Comparison of ENCODE assay signal across 1 cellular context in the genomic region with DNA sequence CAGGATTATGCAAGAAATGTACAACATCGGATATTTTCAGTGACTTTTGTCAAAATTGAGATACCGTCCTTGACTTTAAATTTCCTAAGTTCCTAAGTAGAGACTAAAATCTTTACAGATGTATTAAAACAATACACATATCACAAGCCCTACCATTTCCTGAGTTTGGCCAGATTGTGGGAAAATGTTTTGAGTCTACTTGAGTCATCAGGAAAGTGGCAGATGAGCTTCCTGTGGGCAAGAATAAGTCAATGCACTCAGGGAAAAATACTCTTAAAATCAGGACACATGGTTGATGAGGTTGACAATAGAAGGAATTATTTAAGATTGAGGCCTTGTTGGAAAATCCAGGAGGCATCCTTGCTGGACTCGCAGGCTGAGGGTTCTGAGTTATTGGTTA.
TF ChIP-seq lines count a peak whose summit lies in the region.

No MANE protein-coding gene starts in this region.

TF ChIP-seq in WTC11, 78 proteins besides CTCF, POLR2A, EP300 and RAD21 (continued from another document):
- TF ChIP-seq, protein P1, sequence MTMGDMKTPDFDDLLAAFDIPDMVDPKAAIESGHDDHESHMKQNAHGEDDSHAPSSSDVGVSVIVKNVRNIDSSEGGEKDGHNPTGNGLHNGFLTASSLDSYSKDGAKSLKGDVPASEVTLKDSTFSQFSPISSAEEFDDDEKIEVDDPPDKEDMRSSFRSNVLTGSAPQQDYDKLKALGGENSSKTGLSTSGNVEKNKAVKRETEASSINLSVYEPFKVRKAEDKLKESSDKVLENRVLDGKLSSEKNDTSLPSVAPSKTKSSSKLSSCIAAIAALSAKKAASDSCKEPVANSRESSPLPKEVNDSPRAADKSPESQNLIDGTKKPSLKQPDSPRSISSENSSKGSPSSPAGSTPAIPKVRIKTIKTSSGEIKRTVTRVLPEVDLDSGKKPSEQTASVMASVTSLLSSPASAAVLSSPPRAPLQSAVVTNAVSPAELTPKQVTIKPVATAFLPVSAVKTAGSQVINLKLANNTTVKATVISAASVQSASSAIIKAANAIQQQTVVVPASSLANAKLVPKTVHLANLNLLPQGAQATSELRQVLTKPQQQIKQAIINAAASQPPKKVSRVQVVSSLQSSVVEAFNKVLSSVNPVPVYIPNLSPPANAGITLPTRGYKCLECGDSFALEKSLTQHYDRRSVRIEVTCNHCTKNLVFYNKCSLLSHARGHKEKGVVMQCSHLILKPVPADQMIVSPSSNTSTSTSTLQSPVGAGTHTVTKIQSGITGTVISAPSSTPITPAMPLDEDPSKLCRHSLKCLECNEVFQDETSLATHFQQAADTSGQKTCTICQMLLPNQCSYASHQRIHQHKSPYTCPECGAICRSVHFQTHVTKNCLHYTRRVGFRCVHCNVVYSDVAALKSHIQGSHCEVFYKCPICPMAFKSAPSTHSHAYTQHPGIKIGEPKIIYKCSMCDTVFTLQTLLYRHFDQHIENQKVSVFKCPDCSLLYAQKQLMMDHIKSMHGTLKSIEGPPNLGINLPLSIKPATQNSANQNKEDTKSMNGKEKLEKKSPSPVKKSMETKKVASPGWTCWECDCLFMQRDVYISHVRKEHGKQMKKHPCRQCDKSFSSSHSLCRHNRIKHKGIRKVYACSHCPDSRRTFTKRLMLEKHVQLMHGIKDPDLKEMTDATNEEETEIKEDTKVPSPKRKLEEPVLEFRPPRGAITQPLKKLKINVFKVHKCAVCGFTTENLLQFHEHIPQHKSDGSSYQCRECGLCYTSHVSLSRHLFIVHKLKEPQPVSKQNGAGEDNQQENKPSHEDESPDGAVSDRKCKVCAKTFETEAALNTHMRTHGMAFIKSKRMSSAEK (CRISPR knock-in tag; IDR thresholded peaks at IDR 0.05; ENCODE audit: borderline replicate concordance): no peak
- TF ChIP-seq NFATC4 (CRISPR knock-in tag; IDR thresholded peaks at IDR 0.05): no peak
- no peak for TF ChIP-seq SMAD3 (CRISPR knock-in tag; IDR thresholded peaks at IDR 0.05; ENCODE audit: borderline replicate concordance)
- TF ChIP-seq NFYB (CRISPR knock-in tag; conservative IDR thresholded peaks at IDR 0.05; ENCODE audit: low read depth): no peak
